18 cellular contexts compared by ENCODE assay signal in the genomic region with DNA sequence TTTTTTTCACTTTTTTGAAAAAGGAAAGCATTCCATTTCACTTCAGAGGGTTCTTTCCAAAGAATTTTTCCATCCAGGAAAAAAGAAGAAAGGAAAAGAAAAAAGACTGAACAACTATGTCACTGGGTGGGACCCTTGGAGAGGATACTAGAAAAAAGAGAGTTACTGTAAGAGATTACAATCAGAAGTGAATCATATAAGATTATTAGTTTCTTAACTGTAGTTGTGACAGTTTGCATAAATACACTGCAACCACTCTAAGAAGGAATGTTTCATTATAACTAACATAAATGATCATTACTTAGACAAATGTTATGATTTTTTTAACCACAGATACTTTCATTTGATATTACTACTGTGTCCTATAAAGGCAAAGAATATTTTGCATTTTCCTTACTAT.
DNase-seq lines count a peak whose midpoint lies in the region; ATAC-seq and TF ChIP-seq lines count a peak whose summit lies in the region.
"Had no signal": no experiment of that assay in that cellular context is flagged by ENCODE, and none has a peak within 500 bp of the region (broad histone marks: within the 10 kb centered on the region; RNA-seq: fewer than 3 reads in every experiment).

No MANE protein-coding gene starts in this region.

- H3K9me3 ChIP-seq in CD8-positive, alpha-beta T cell (ENCODE audit: low read length) = no peaks in the 10 kb centered on the region
- no peaks in the 10 kb centered on the region for H3K9me3 ChIP-seq in GM23248 (ENCODE audit: low read depth)
- no peaks in the 10 kb centered on the region for H3K9me3 ChIP-seq in adipocyte (ENCODE audit: control insufficient read depth, low read length)
- no peaks in the 10 kb centered on the region for H3K9me3 ChIP-seq in effector memory CD4-positive, alpha-beta T cell (ENCODE audit: control insufficient read depth, low read length)
- H3K9me3 ChIP-seq: HAP-1 had no signal

- H3K36me3 ChIP-seq in CD8-positive, alpha-beta T cell (ENCODE audit: insufficient read depth, low read length) = no peaks in the 10 kb centered on the region
- H3K36me3 ChIP-seq in GM23248 (ENCODE audit: low read depth) (no peaks in the 10 kb centered on the region), adipocyte (ENCODE audit: control insufficient read depth, insufficient read depth, low read length, severe bottlenecking) (no peaks in the 10 kb centered on the region)
- no peaks in the 10 kb centered on the region for H3K36me3 ChIP-seq in effector memory CD4-positive, alpha-beta T cell (ENCODE audit: control insufficient read depth, insufficient read depth, low read length)
- H3K36me3 ChIP-seq: HAP-1 had no signal

- peak overlapping the region; percentile 40 for H3K4me2 ChIP-seq in GM23248 (ENCODE audit: unreplicated experiment)
- H3K4me2 ChIP-seq: PC-9 had no signal

- peaks cover 98% of the 10 kb centered on the region for H3K79me2 ChIP-seq in GM23248 (ENCODE audit: insufficient read depth)

- no peaks in the 10 kb centered on the region for H3K27me3 Mint-ChIP-seq in CD8-positive, alpha-beta T cell (ENCODE audit: low read depth)

- H3F3A ChIP-seq in GM23248 (ENCODE audit: insufficient read depth) = no peaks in the 10 kb centered on the region

- H3K27ac ChIP-seq in CD8-positive, alpha-beta T cell (ENCODE audit: low read depth, low read length) = no peak overlapping the region
- no peak overlapping the region for H3K27ac ChIP-seq in GM23248
- H3K27ac ChIP-seq in effector memory CD4-positive, alpha-beta T cell (ENCODE audit: insufficient read depth, low read length, poor library complexity, severe bottlenecking) = no peak overlapping the region
- H3K27ac ChIP-seq: PC-9, RWPE1 had no signal

- POLR2A ChIA-PET in CD8-positive, alpha-beta T cell (lab: Charles Lee) = no interaction called here

- peaks cover 22% of the 10 kb centered on the region for H3K36me3 Mint-ChIP-seq in CD8-positive, alpha-beta T cell

- TF ChIP-seq CTCF in CD8-positive, alpha-beta T cell (IDR thresholded peaks at IDR 0.05) = no peak
- no peak for TF ChIP-seq CTCF in fibroblast of the aortic adventitia (IDR thresholded peaks at IDR 0.05; ENCODE audit: insufficient read depth, low read length)

- H3K27me3 ChIP-seq in CD8-positive, alpha-beta T cell (ENCODE audit: insufficient read depth, low read length) = no peaks in the 10 kb centered on the region
- no peaks in the 10 kb centered on the region for H3K27me3 ChIP-seq in GM23248 (replicated peaks; ENCODE audit: insufficient read depth)
- H3K27me3 ChIP-seq in adipocyte (replicated peaks; ENCODE audit: control insufficient read depth, insufficient read depth, low read length) = no peaks in the 10 kb centered on the region
- no peaks in the 10 kb centered on the region for H3K27me3 ChIP-seq in effector memory CD4-positive, alpha-beta T cell (replicated peaks; ENCODE audit: control insufficient read depth, insufficient read depth, low read length, poor library complexity, severe bottlenecking)

- no peaks in the 10 kb centered on the region for H4K20me1 ChIP-seq in GM23248 (ENCODE audit: insufficient read depth)

- H3K9ac ChIP-seq in GM23248 (no peak overlapping the region), adipocyte (ENCODE audit: low read length) (no peak overlapping the region)

- H3K9me3 Mint-ChIP-seq in CD8-positive, alpha-beta T cell = no peaks in the 10 kb centered on the region

- no peak for ATAC-seq in CD8-positive, alpha-beta T cell
- ATAC-seq in HG02610 (IDR thresholded peaks at IDR 0.05; ENCODE audit: unreplicated experiment) (no peak), HG03378 (IDR thresholded peaks at IDR 0.05; ENCODE audit: unreplicated experiment) (no peak)

- peaks cover 15% of the 10 kb centered on the region for H3K4me1 ChIP-seq in CD8-positive, alpha-beta T cell (ENCODE audit: insufficient read depth, low read length)
- H3K4me1 ChIP-seq in GM23248 (ENCODE audit: insufficient read depth) = peaks cover 23% of the 10 kb centered on the region
- peaks cover 3% of the 10 kb centered on the region for H3K4me1 ChIP-seq in adipocyte (ENCODE audit: control insufficient read depth, insufficient read depth, low read length)
- peaks cover 7% of the 10 kb centered on the region for H3K4me1 ChIP-seq in effector memory CD4-positive, alpha-beta T cell (ENCODE audit: control insufficient read depth, insufficient read depth, low read length, poor library complexity, severe bottlenecking)

- H3K4me3 ChIP-seq in CD8-positive, alpha-beta T cell (ENCODE audit: low read depth, low read length) = no peak overlapping the region
- H3K4me3 ChIP-seq in GM23248 (no peak overlapping the region), adipocyte (ENCODE audit: low read length) (no peak overlapping the region), fibroblast of the aortic adventitia (ENCODE audit: low read depth, low read length) (no peak overlapping the region)
- no peak overlapping the region for H3K4me3 ChIP-seq in effector memory CD4-positive, alpha-beta T cell (ENCODE audit: insufficient read depth, low read depth, low read length, poor library complexity, severe bottlenecking)
- H3K4me3 ChIP-seq: HAP-1, PC-9 had no signal

- H3K4me1 Mint-ChIP-seq in CD8-positive, alpha-beta T cell (ENCODE audit: low read depth) = peaks cover 78% of the 10 kb centered on the region

- H3K4me3 Mint-ChIP-seq in CD8-positive, alpha-beta T cell = no peak overlapping the region

- H2AFZ ChIP-seq in GM23248 = no peak overlapping the region
- H2AFZ ChIP-seq: PC-9 had no signal

- peak overlapping the region; percentile 12 for H3K27ac Mint-ChIP-seq in CD8-positive, alpha-beta T cell

- no peak for DNase-seq in CD8-positive, alpha-beta T cell
- DNase-seq in GM23248 (peak; percentile 54), adipocyte (ENCODE audit: low read depth) (peak; percentile 24), fibroblast of the aortic adventitia (ENCODE audit: low read depth) (peak; percentile 53), MV-4-11 (lab: John Stamatoyannopoulos, UW) (no peak)
- no peak for DNase-seq in effector memory CD4-positive, alpha-beta T cell
- DNase-seq: C1 segment of cervical spinal cord, DMS79 treated with DMSO at 0.1 percent for 48 hours, KBM-7, NCI-H1417, NCI-H187, NCI-H345, NCI-H524 treated with DMSO at 0.1 percent for 48 hours, PC-9 had no signal

- in situ Hi-C loops in GM23248 (cut with MboI) = no loop called here

- H3K9me2 ChIP-seq in GM23248 (ENCODE audit: insufficient read depth) = 0 out of 2 replicates have a peak, but pooled peaks cover 4% of the 10 kb centered on the region

- intact Hi-C loops in CD8-positive, alpha-beta T cell (cut with DNase I, micrococcal nuclease) = no loop called here

- CTCF ChIA-PET in CD8-positive, alpha-beta T cell (lab: Charles Lee) = no interaction called here

Comparison
In these comparisons a context has a peak if more than half of its experiments do, and no peak if none do; other contexts are left out.
1. DNase-seq: peak in GM23248 (single experiment), adipocyte (single experiment) and fibroblast of the aortic adventitia (single experiment); none in CD8-positive, alpha-beta T cell (0 of 7), MV-4-11 (single experiment) and effector memory CD4-positive, alpha-beta T cell (0 of 3).